20 cellular contexts compared by ENCODE assay signal in the genomic region with DNA sequence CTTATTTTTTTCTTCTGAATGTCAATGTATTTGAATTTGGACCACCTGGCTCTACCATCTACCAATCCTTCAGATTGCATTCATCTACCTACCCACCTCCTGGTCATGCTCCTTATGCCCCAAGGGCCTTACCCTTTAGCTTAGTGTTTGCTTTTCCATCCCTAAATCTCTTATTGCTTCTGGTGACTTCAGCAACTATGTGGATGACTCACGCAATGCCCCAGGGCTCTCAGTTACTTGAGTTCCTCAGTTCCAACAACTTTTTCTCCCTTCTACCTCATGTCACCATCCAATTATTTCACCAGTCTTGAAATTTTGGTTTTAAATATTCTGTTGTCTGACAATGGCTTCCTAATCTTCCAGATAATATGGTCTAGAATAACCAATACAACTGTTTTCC.
DNase-seq lines count a peak whose midpoint lies in the region; FAIRE-seq and TF ChIP-seq lines count a peak whose summit lies in the region.
"Had no signal": no experiment of that assay in that cellular context is flagged by ENCODE, and none has a peak within 500 bp of the region (broad histone marks: within the 10 kb centered on the region; RNA-seq: fewer than 3 reads in every experiment).

No MANE protein-coding gene starts in this region.

- no peak for FAIRE-seq in bronchial epithelial cell (lab: Jason Lieb, UNC)
- FAIRE-seq: HepG2 had no signal

- H3K79me2 ChIP-seq in mesendoderm (ENCODE audit: control insufficient read depth, insufficient read depth, low read length), result no peaks in the 10 kb centered on the region

- no peak overlapping the region for H2BK120ac ChIP-seq in mesendoderm (ENCODE audit: low read depth, low read length)

- H2BK5ac ChIP-seq in mesendoderm (ENCODE audit: low read length), result no peak overlapping the region

- no peak for TF ChIP-seq CTCF in bronchial epithelial cell (IDR thresholded peaks at IDR 0.05; ENCODE audit: insufficient read depth, low read length, severe bottlenecking)

- H3K9ac ChIP-seq in mesendoderm (ENCODE audit: low read length), result no peak overlapping the region

- no peak overlapping the region for H4K8ac ChIP-seq in mesendoderm (ENCODE audit: low read depth, low read length)

- H3K27ac ChIP-seq in mesendoderm (ENCODE audit: low read depth, low read length) (no peak overlapping the region), caudate nucleus (ENCODE audit: low read depth, low read length) (no peak overlapping the region)
- H3K27ac ChIP-seq: right atrium auricular region, transverse colon had no signal

- no peak overlapping the region for H3K4ac ChIP-seq in mesendoderm (ENCODE audit: low read depth, low read length)

- H3K4me2 ChIP-seq in mesendoderm (ENCODE audit: low read length), result no peak overlapping the region

- H3K27me3 ChIP-seq in bronchial epithelial cell (ENCODE audit: control insufficient read depth, insufficient read depth, low read length), result no peaks in the 10 kb centered on the region
- H3K27me3 ChIP-seq in mesendoderm (ENCODE audit: insufficient read depth, low read length, poor library complexity), result no peaks in the 10 kb centered on the region
- H3K27me3 ChIP-seq: right atrium auricular region, transverse colon had no signal

- no peak overlapping the region for H4K5ac ChIP-seq in mesendoderm (ENCODE audit: low read length)

- no peaks in the 10 kb centered on the region for H3K79me1 ChIP-seq in mesendoderm (ENCODE audit: low read length)

- H3K23ac ChIP-seq in mesendoderm (ENCODE audit: low read length), result no peak overlapping the region

- H3K36me3 ChIP-seq in bronchial epithelial cell (ENCODE audit: control insufficient read depth, insufficient read depth, low read length) (no peaks in the 10 kb centered on the region), mesendoderm (ENCODE audit: control insufficient read depth, insufficient read depth, low read length) (no peaks in the 10 kb centered on the region)
- H3K36me3 ChIP-seq: right atrium auricular region, transverse colon had no signal

- H2BK15ac ChIP-seq in mesendoderm (replicated peaks; ENCODE audit: low read depth), result no peak overlapping the region

- intact Hi-C loops in head of caudate nucleus (cut with DNase I), result no loop called here

- H3K18ac ChIP-seq in mesendoderm (ENCODE audit: low read length), result no peak overlapping the region

- H3K4me1 ChIP-seq in mesendoderm (ENCODE audit: control insufficient read depth, low read depth, low read length), result peaks cover 3% of the 10 kb centered on the region
- H3K4me1 ChIP-seq: right atrium auricular region, transverse colon had no signal

- H3K56ac ChIP-seq in mesendoderm (ENCODE audit: low read length), result no peak overlapping the region

- H3K4me3 ChIP-seq in bronchial epithelial cell (ENCODE audit: low read depth, low read length) (no peak overlapping the region), mesendoderm (ENCODE audit: low read length) (no peak overlapping the region)
- H3K4me3 ChIP-seq: right atrium auricular region, transverse colon had no signal

- H2AK5ac ChIP-seq in mesendoderm (ENCODE audit: low read length), result no peak overlapping the region

- no CpG with 5 or more reads among the region's 1 CpG for WGBS in mesendoderm (ENCODE audit: extremely low coverage, insufficient coverage, low lambda C conversion rate)

- peak; percentile 88 for DNase-seq in EL
- peak; percentile 22 for DNase-seq in NCI-H460 (ENCODE audit: extremely low read depth, low read depth)
- DNase-seq in bronchial epithelial cell (ENCODE audit: low read depth), result peak; percentile 75
- peak; percentile 79 for DNase-seq in mesendoderm
- DNase-seq in stimulated activated naive CD4-positive, alpha-beta T cell (lab: John Stamatoyannopoulos, UW), result no peak
- no peak for DNase-seq in caudate nucleus (lab: John Stamatoyannopoulos, UW)
- no peak for DNase-seq in NAMALWA (ENCODE audit: low spot score)
- no peak for DNase-seq in head of caudate nucleus
- DNase-seq: activated CD8-positive, alpha-beta memory T cell treated with anti-CD3 and anti-CD28 coated beads for 24 hours; activated T-cell treated with anti-CD3 and anti-CD28 coated beads, Interleukin-2, amount 50 U/mL, for 72 hours; CD8-positive, alpha-beta T cell; effector memory CD4-positive, alpha-beta T cell; GOT3; NCI-H187 treated with DMSO at 0.1 percent for 48 hours; NCI-H510A; stimulated activated CD4-positive, alpha-beta T cell treated with anti-CD3 and anti-CD28 coated beads, Interleukin-15, amount 100 ng/mL, for 24 hours; stimulated activated naive B cell treated with anti-CD40 and anti-IgM and Interleukin-4, amounts not matched to agents 10 μg/mL and 1 μg/mL and 100 μg/mL, for 72 hours; transverse colon had no signal

Comparison
In these comparisons a context has a peak if more than half of its experiments do, and no peak if none do; other contexts are left out.
1. DNase-seq: peak in EL (single experiment), NCI-H460 (single experiment), bronchial epithelial cell (single experiment) and mesendoderm (single experiment); none in stimulated activated naive CD4-positive, alpha-beta T cell (0 of 6), caudate nucleus (0 of 61), NAMALWA (single experiment) and head of caudate nucleus (0 of 42).